Comparison of ENCODE assay signal across 8 cellular contexts in the genomic region with DNA sequence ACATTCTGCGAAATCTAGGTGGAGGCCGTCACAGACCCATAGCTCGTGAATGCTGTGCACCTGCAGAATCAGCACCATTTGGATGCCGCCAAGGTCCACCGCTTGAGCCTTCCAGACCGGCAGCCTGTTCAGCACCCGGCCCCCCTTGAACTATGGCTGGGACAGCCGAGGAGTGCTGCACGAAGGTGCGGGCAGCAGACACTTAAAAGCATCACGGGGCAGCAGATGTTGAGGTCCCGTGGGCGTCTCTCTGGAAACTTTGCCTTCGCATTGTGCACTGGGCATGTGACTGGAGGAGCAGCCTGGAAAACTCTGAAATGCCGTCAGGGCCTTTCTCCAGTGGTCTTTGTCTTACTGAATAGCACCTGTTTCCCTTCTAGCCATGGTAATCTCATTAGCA. TPM values are rescaled to one million over a fixed set of nuclear protein-coding genes. Genes with fewer than 3 reads are reported as not detected.
"Had no signal": no experiment of that assay in that cellular context is flagged by ENCODE, and none has a peak within 500 bp of the region (broad histone marks: within the 10 kb centered on the region; RNA-seq: fewer than 3 reads in every experiment).

No MANE protein-coding gene starts in this region.

RNA-seq across cellular contexts. Expression of a gene that starts 6.7 kb away (rescaled TPM):
- total RNA-seq: HepG2, IMR-90, NCI-H460, PC-9, Peyer's patch, RPMI7951, SK-MEL-5 had no signal
- polyA plus RNA-seq: HepG2, IMR-90, SK-N-SH had no signal

RNA-seq across cellular contexts. Expression of a gene that starts 25.2 kb away (rescaled TPM):
- total RNA-seq: HepG2, IMR-90, NCI-H460, PC-9, Peyer's patch, RPMI7951, SK-MEL-5 had no signal
- polyA plus RNA-seq: HepG2, IMR-90, SK-N-SH had no signal
